ENCODE assay signal across 2 cellular contexts in genomic region chr2:14514001-14514400, GRCh38.
TF ChIP-seq lines count a peak whose summit lies in the region.

No MANE protein-coding gene starts in this region.

TF ChIP-seq in SK-N-SH, 30 proteins besides CTCF, POLR2A, EP300 and RAD21 (continued from another document):
- no peak for TF ChIP-seq RXRA (IDR thresholded peaks at IDR 0.05; ENCODE audit: borderline replicate concordance, low read depth)
- no peak for TF ChIP-seq TAF1 (IDR thresholded peaks at IDR 0.05; ENCODE audit: borderline replicate concordance, low read depth, low read length)
- no peak for TF ChIP-seq GABPA (IDR thresholded peaks at IDR 0.05; ENCODE audit: low read depth)
- TF ChIP-seq EZH2phosphoT487 (IDR thresholded peaks at IDR 0.05; ENCODE audit: borderline replicate concordance, low read depth): no peak
- TF ChIP-seq POLR2AphosphoS5 (IDR thresholded peaks at IDR 0.05; ENCODE audit: low read depth, low read length): no peak
- TF ChIP-seq JUND (IDR thresholded peaks at IDR 0.05): no peak
- TF ChIP-seq MXI1 (IDR thresholded peaks at IDR 0.05; ENCODE audit: low read depth, low read length): no peak

TF ChIP-seq in SK-N-SH treated with all-trans-retinoic acid at 6 μM for 48 hours, 23 proteins besides CTCF, POLR2A, EP300 and RAD21 (continued from another document):
- no peak for TF ChIP-seq CREB5 (CRISPR knock-in tag; IDR thresholded peaks at IDR 0.05; ENCODE audit: low read depth)
- TF ChIP-seq ZC3H10 (CRISPR knock-in tag; IDR thresholded peaks at IDR 0.05): no peak
- TF ChIP-seq, protein P1, sequence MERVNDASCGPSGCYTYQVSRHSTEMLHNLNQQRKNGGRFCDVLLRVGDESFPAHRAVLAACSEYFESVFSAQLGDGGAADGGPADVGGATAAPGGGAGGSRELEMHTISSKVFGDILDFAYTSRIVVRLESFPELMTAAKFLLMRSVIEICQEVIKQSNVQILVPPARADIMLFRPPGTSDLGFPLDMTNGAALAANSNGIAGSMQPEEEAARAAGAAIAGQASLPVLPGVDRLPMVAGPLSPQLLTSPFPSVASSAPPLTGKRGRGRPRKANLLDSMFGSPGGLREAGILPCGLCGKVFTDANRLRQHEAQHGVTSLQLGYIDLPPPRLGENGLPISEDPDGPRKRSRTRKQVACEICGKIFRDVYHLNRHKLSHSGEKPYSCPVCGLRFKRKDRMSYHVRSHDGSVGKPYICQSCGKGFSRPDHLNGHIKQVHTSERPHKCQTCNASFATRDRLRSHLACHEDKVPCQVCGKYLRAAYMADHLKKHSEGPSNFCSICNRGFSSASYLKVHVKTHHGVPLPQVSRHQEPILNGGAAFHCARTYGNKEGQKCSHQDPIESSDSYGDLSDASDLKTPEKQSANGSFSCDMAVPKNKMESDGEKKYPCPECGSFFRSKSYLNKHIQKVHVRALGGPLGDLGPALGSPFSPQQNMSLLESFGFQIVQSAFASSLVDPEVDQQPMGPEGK (CRISPR knock-in tag; IDR thresholded peaks at IDR 0.05; ENCODE audit: borderline replicate concordance): no peak
- no peak for TF ChIP-seq TSHZ2 (CRISPR knock-in tag; IDR thresholded peaks at IDR 0.05)
